ENCODE assay signal across 14 cellular contexts in genomic region chr10:119768455-119769094, GRCh38. TPM values are rescaled to one million over a fixed set of nuclear protein-coding genes. Genes with fewer than 3 reads are reported as not detected.
A peak's percentile ranks its signal among the peaks of the same experiment; 100 is the strongest.
DNase-seq lines count a peak whose midpoint lies in the region; TF ChIP-seq lines count a peak whose summit lies in the region.
"Had no signal": no experiment of that assay in that cellular context is flagged by ENCODE, and none has a peak within 500 bp of the region (broad histone marks: within the 10 kb centered on the region; RNA-seq: fewer than 3 reads in every experiment).

No MANE protein-coding gene starts in this region.

- no peaks in the 10 kb centered on the region for H3K9me3 Mint-ChIP-seq in activated naive CD4-positive, alpha-beta T cell treated with anti-CD3 and anti-CD28 coated beads, Interleukin-2, amount 50 U/mL, for 24 hours
- peaks cover 5% of the 10 kb centered on the region for H3K9me3 Mint-ChIP-seq in mesothelial cell of epicardium

- H3K4me1 Mint-ChIP-seq in activated naive CD4-positive, alpha-beta T cell treated with anti-CD3 and anti-CD28 coated beads, Interleukin-2, amount 50 U/mL, for 24 hours = peaks cover 21% of the 10 kb centered on the region
- peaks cover 16% of the 10 kb centered on the region for H3K4me1 Mint-ChIP-seq in mesothelial cell of epicardium

- H3K27ac Mint-ChIP-seq in activated naive CD4-positive, alpha-beta T cell treated with anti-CD3 and anti-CD28 coated beads, Interleukin-2, amount 50 U/mL, for 24 hours = peak overlapping the region; percentile 30
- peak overlapping the region; percentile 78 for H3K27ac Mint-ChIP-seq in mesothelial cell of epicardium

- peaks cover 9% of the 10 kb centered on the region for H3K36me3 Mint-ChIP-seq in activated naive CD4-positive, alpha-beta T cell treated with anti-CD3 and anti-CD28 coated beads, Interleukin-2, amount 50 U/mL, for 24 hours
- peaks cover 10% of the 10 kb centered on the region for H3K36me3 Mint-ChIP-seq in mesothelial cell of epicardium

- no peak for TF ChIP-seq CTCF in choroid plexus epithelial cell (conservative IDR thresholded peaks at IDR 0.05; ENCODE audit: low read depth, low read length)
- no peak for TF ChIP-seq CTCF in mesothelial cell of epicardium (IDR thresholded peaks at IDR 0.05; ENCODE audit: unreplicated experiment)

- no peaks in the 10 kb centered on the region for H3K27me3 Mint-ChIP-seq in activated naive CD4-positive, alpha-beta T cell treated with anti-CD3 and anti-CD28 coated beads, Interleukin-2, amount 50 U/mL, for 24 hours
- no peaks in the 10 kb centered on the region for H3K27me3 Mint-ChIP-seq in mesothelial cell of epicardium (ENCODE audit: low read depth)

- TF ChIP-seq POLR2A in erythroblast (IDR thresholded peaks at IDR 0.05; ENCODE audit: low read length) = no peak

- no peak overlapping the region for H3K4me3 ChIP-seq in choroid plexus epithelial cell (ENCODE audit: low read depth, low read length)
- H3K4me3 ChIP-seq: ovary had no signal

- no peak overlapping the region for H3K4me3 Mint-ChIP-seq in activated naive CD4-positive, alpha-beta T cell treated with anti-CD3 and anti-CD28 coated beads, Interleukin-2, amount 50 U/mL, for 24 hours
- no peak overlapping the region for H3K4me3 Mint-ChIP-seq in mesothelial cell of epicardium

- DNase-seq in activated naive CD4-positive, alpha-beta T cell treated with anti-CD3 and anti-CD28 coated beads, Interleukin-2, amount 50 U/mL, for 16 hours = no peak
- DNase-seq in choroid plexus epithelial cell (ENCODE audit: low read depth) (peak; percentile 48), mesothelial cell of epicardium (ENCODE audit: low spot score in 2 of 2, unreplicated experiment in 2 of 2) (no peak), NCI-H1105 treated with DMSO at 0.1 percent for 48 hours (lab: John Stamatoyannopoulos, UW) (no peak), NCI-H345 (lab: John Stamatoyannopoulos, UW) (no peak), erythroblast (lab: John Stamatoyannopoulos, UW) (no peak)
- DNase-seq in central memory CD4-positive, alpha-beta T cell = no peak
- DNase-seq: 8988T; foreskin melanocyte; NCI-H1694; NCI-H524; ovary; stimulated activated naive CD8-positive, alpha-beta T cell treated with anti-CD3 and anti-CD28 coated beads, Interleukin-15, Interleukin-2, amounts not matched to agents 100 U/mL and 50 U/mL, for 24 hours had no signal

RNA-seq across cellular contexts. Expression of gene INPP5F, which starts 42.7 kb away (rescaled TPM):
- total RNA-seq in mesothelial cell of epicardium = 55.8 to 56.5 TPM (median 56.0 TPM) in 3 replicates
